21 cellular contexts compared by ENCODE assay signal in the genomic region with DNA sequence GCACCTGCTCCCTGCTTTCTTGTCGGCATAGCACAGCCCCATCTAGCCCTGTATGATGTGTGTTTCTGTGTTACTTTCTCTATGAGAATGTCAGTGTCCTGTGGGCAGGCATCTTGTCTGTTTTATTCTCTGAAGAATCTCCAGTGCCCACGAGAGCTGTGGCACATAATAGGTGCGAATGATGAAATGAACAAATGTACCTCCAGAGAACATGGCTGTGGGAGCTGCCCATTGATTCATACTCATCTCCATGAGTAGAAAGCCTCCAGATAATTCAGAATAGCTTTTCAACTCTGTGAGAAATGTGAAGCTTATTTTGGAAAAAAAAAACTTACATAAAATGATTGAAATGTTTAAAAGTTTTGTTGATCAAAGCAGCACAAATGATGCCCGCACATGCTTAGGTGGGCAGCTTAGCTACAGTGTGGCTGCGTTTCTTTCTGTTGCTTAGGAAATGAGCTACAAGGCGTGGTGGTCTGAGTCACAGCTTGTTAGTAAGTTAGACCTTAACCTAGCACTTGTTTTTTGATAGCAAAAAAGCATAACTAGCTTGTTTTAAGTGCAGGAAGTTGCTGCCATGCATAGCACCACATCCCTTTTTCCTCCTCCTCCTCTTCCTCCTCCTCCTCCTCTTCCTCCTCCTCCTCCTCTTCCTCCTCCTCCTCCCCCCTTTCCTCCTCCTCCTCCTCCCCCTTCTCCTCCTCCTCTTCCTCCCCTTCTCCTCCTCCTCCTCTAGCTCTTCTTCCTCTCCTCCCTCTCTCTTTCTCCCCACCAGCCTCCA.
"Had no signal": no experiment of that assay in that cellular context is flagged by ENCODE, and none has a peak within 500 bp of the region (broad histone marks: within the 10 kb centered on the region; RNA-seq: fewer than 3 reads in every experiment).

No MANE protein-coding gene starts in this region.

- H3K4me3 ChIP-seq: breast epithelium, coronary artery, esophagus muscularis mucosa, heart right ventricle, lower lobe of right lung, right atrium auricular region, skin epidermis, suprapubic skin, transverse colon, vagina had no signal

- DNase-seq: activated CD4-positive, alpha-beta T cell treated with anti-CD3 and anti-CD28 coated beads, Interleukin-2, amount 10 ng/mL, durations not matched to agents 7 days and 5 days; activated gamma-delta T cell; effector CD4-positive, alpha-beta T cell; heart right ventricle; left cardiac atrium; lower lobe of right lung; nucleus accumbens; stimulated activated CD4-positive, alpha-beta T cell treated with anti-CD3 and anti-CD28 coated beads, Interleukin-15, amount 100 ng/mL, for 24 hours; stimulated activated CD4-positive, alpha-beta T cell treated with anti-CD3 and anti-CD28 coated beads, Interleukin-4, amount 100 ng/mL, for 1 hour; stimulated activated naive CD8-positive, alpha-beta T cell treated with anti-CD3 and anti-CD28 coated beads, Interleukin-15, amount 100 ng/mL, for 72 hours; T-helper 1 cell; T-helper 9 cell; transverse colon had no signal

- ATAC-seq: heart right ventricle; lower lobe of right lung; stimulated activated naive CD8-positive, alpha-beta T cell treated with anti-CD3 and anti-CD28 coated beads, Interleukin-15, amount 100 ng/mL, for 72 hours had no signal

- H3K27ac ChIP-seq: breast epithelium, coronary artery, esophagus muscularis mucosa, heart right ventricle, lower lobe of right lung, right atrium auricular region, skin epidermis, suprapubic skin, vagina had no signal

- H3K36me3 ChIP-seq: breast epithelium, esophagus muscularis mucosa, heart right ventricle, lower lobe of right lung, right atrium auricular region, suprapubic skin, transverse colon, vagina had no signal

- H3K9me3 ChIP-seq: breast epithelium, esophagus muscularis mucosa, heart right ventricle, lower lobe of right lung, right atrium auricular region, suprapubic skin, transverse colon, vagina had no signal

- FAIRE-seq: astrocyte had no signal

- H3K4me1 ChIP-seq: breast epithelium, heart right ventricle, lower lobe of right lung, right atrium auricular region, suprapubic skin, vagina had no signal
